Comparison of ENCODE assay signal across 27 cellular contexts in genomic region chr12:78680596-78680995, GRCh38.
"Had no signal": no experiment of that assay in that cellular context is flagged by ENCODE, and none has a peak within 500 bp of the region (broad histone marks: within the 10 kb centered on the region; RNA-seq: fewer than 3 reads in every experiment).

No MANE protein-coding gene starts in this region.

- H3K36me3 ChIP-seq: breast epithelium, esophagus squamous epithelium, pancreas, suprapubic skin, tibial artery, upper lobe of right lung, WERI-Rb-1 had no signal

- H3K27ac ChIP-seq: breast epithelium, epithelial cell of prostate, esophagus squamous epithelium, hepatocyte, pancreas, suprapubic skin, tibial artery, upper lobe of right lung, WERI-Rb-1 had no signal

- H2AFZ ChIP-seq: hepatocyte had no signal

- H3K27me3 ChIP-seq: breast epithelium, esophagus squamous epithelium, hepatocyte, pancreas, suprapubic skin, tibial artery, upper lobe of right lung had no signal

- H3K9me3 ChIP-seq: breast epithelium, esophagus squamous epithelium, pancreas, suprapubic skin, tibial artery, upper lobe of right lung had no signal

- H3K4me1 ChIP-seq: breast epithelium, esophagus squamous epithelium, pancreas, suprapubic skin, tibial artery, upper lobe of right lung had no signal

- H3K79me2 ChIP-seq: hepatocyte had no signal

- H3K4me2 ChIP-seq: hepatocyte had no signal

- H3K4me3 ChIP-seq: breast epithelium, esophagus squamous epithelium, hepatocyte, pancreas, suprapubic skin, tibial artery, upper lobe of right lung had no signal

- DNase-seq: activated CD4-positive, alpha-beta memory T cell treated with anti-CD3 and anti-CD28 coated beads for 36 hours; activated CD4-positive, alpha-beta T cell treated with anti-CD3 and anti-CD28 coated beads, Interleukin-2, amount 10 ng/mL, durations not matched to agents 24 days and 14 days; activated CD4-positive, CD25-positive, alpha-beta regulatory T cell treated with anti-CD3 and anti-CD28 coated beads, Interleukin-2, amount 50 U/mL, for 72 hours; activated CD8-positive, alpha-beta memory T cell treated with anti-CD3 and anti-CD28 coated beads, Interleukin-2, amount 50 U/mL, for 48 hours; activated naive CD8-positive, alpha-beta T cell treated with anti-CD3 and anti-CD28 coated beads, Interleukin-2, amount 50 U/mL, for 24 hours; activated T-cell treated with anti-CD3 and anti-CD28 coated beads, Interleukin-2, amount 50 U/mL, for 4 hours; central memory CD4-positive, alpha-beta T cell; effector CD4-positive, alpha-beta T cell; esophagus squamous epithelium; foreskin melanocyte; left cardiac atrium; left ventricle myocardium superior; nucleus accumbens; pancreas; right cardiac atrium; stimulated activated CD4-positive, alpha-beta T cell treated with anti-CD3 and anti-CD28 coated beads, Interleukin-15, amount 100 ng/mL, for 24 hours; stimulated activated CD4-positive, alpha-beta T cell treated with anti-CD3 and anti-CD28 coated beads, Interleukin-2, amount 100 ng/mL, for 24 hours; stimulated activated naive B cell treated with anti-CD40 and anti-IgM and Interleukin-4, amounts not matched to agents 10 μg/mL and 1 μg/mL and 100 μg/mL, for 72 hours; T-helper 17 cell; T1000; tibial artery; upper lobe of right lung; WERI-Rb-1 had no signal
